Comparison of ENCODE assay signal across 5 cellular contexts in the genomic region with DNA sequence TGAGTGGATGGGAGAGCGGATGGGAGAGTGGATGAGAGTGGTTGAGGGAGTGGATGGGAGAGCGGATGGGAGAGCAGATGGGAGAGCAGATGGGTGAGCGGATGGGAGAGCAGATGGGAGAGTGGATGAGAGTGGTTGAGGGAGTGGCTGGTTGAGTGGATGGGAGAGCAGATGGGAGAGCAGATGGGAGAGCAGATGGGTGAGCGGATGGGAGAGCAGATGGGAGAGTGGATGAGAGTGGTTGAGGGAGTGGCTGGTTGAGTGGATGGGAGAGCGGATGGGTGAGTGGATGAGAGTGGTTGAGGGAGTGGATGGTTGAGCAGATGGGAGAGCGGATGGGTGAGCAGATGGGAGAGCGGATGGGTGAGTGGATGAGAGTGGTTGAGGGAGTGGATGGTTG. TPM values are rescaled to one million over a fixed set of nuclear protein-coding genes. Genes with fewer than 3 reads are reported as not detected.
"Had no signal": no experiment of that assay in that cellular context is flagged by ENCODE, and none has a peak within 500 bp of the region (broad histone marks: within the 10 kb centered on the region; RNA-seq: fewer than 3 reads in every experiment).

No MANE protein-coding gene starts in this region.

RNA-seq across cellular contexts. Expression of a gene that starts 9.7 kb away (rescaled TPM):
- total RNA-seq: GM23338, HepG2, HT-29 had no signal
- polyA plus RNA-seq: GM23338, H1, HepG2, IgD-negative memory B cell had no signal
